1 cellular context compared by ENCODE assay signal in genomic region chr11:110428956-110429613, GRCh38.
TF ChIP-seq lines count a peak whose summit lies in the region.

No MANE protein-coding gene starts in this region.

TF ChIP-seq in HepG2, 621 proteins besides CTCF, POLR2A, EP300 and RAD21 (continued from another document):
- TF ChIP-seq SMAD3 (CRISPR knock-in tag; IDR thresholded peaks at IDR 0.05) (no peak), SRSF9 (IDR thresholded peaks at IDR 0.05; ENCODE audit: borderline replicate concordance, insufficient read depth, low read depth, low read length, poor library complexity, severe bottlenecking) (no peak)
